In genomic region chr5:73214921-73215490, GRCh38 we compare ENCODE assay signal across 12 cellular contexts. TPM values are rescaled to one million over a fixed set of nuclear protein-coding genes. Genes with fewer than 3 reads are reported as not detected.
DNase-seq lines count a peak whose midpoint lies in the region; ATAC-seq, FAIRE-seq and TF ChIP-seq lines count a peak whose summit lies in the region.
"Had no signal": no experiment of that assay in that cellular context is flagged by ENCODE, and none has a peak within 500 bp of the region (broad histone marks: within the 10 kb centered on the region; RNA-seq: fewer than 3 reads in every experiment).

No MANE protein-coding gene starts in this region.

- H2BK120ac ChIP-seq in H9 (ENCODE audit: low read depth, low read length, poor library complexity, severe bottlenecking) = no peak overlapping the region

- H3K9ac ChIP-seq in H9 (ENCODE audit: extremely low read depth, insufficient read length, low read length) = no peak overlapping the region
- no peak overlapping the region for H3K9ac ChIP-seq in keratinocyte (ENCODE audit: control insufficient read depth, extremely low read depth, insufficient read depth, low read length)

- FAIRE-seq in keratinocyte (lab: Jason Lieb, UNC) = no peak

- dilution Hi-C loops in keratinocyte (cut with MboI; ENCODE audit: extremely low pct_ligation_motif_present, low sequenced_read_pairs) = no loop called here

- WGBS in H9 (ENCODE audit: extremely low coverage, insufficient read length, low lambda C conversion rate) = no CpG with 5 or more reads among the region's 8 CpGs

- no peaks in the 10 kb centered on the region for H3K79me2 ChIP-seq in H9 (ENCODE audit: insufficient read depth, low read length)
- no peaks in the 10 kb centered on the region for H3K79me2 ChIP-seq in keratinocyte (ENCODE audit: control insufficient read depth, insufficient read depth, low read length)

- H3K23ac ChIP-seq in H9 (ENCODE audit: insufficient read length, low read depth, low read length) = no peak overlapping the region

- H3K27ac ChIP-seq in CD4-positive, CD25-positive, alpha-beta regulatory T cell (ENCODE audit: insufficient read depth, low read length, poor library complexity, severe bottlenecking) = no peak overlapping the region
- no peak overlapping the region for H3K27ac ChIP-seq in H9 (ENCODE audit: insufficient read length, low read depth, low read length)
- no peak overlapping the region for H3K27ac ChIP-seq in keratinocyte (ENCODE audit: control insufficient read depth, insufficient read depth, low read length)
- H3K27ac ChIP-seq: HL-60, left lung had no signal

- peaks cover 10% of the 10 kb centered on the region for H3K23me2 ChIP-seq in H9 (ENCODE audit: insufficient read length, low read depth, low read length, poor library complexity, severe bottlenecking)

- H2AFZ ChIP-seq in H9 (ENCODE audit: low read length) = no peak overlapping the region
- H2AFZ ChIP-seq in keratinocyte (ENCODE audit: control insufficient read depth, low read length) = no peak overlapping the region

- H3K4me2 ChIP-seq in H9 (ENCODE audit: insufficient read depth, insufficient read length, low read length) = peak overlapping the region; percentile 89
- peak overlapping the region; percentile 86 for H3K4me2 ChIP-seq in keratinocyte (ENCODE audit: control insufficient read depth, extremely low read depth, insufficient read depth, low read depth, low read length)

- H2BK12ac ChIP-seq in H9 (ENCODE audit: insufficient read length, low read depth, low read length) = no peak overlapping the region

- H3K9me3 ChIP-seq in CD4-positive, CD25-positive, alpha-beta regulatory T cell (ENCODE audit: control insufficient read depth in 2 of 2, low read length in 2 of 2) = no peaks in the 10 kb centered on the region
- H3K9me3 ChIP-seq in H9 (ENCODE audit: control insufficient read depth, low read depth, low read length) = no peaks in the 10 kb centered on the region
- no peaks in the 10 kb centered on the region for H3K9me3 ChIP-seq in keratinocyte (ENCODE audit: control insufficient read depth, low read depth, low read length)
- H3K9me3 ChIP-seq: left lung had no signal

- H3K4me1 ChIP-seq in CD4-positive, CD25-positive, alpha-beta regulatory T cell (ENCODE audit: control insufficient read depth, insufficient read depth, low read length, poor library complexity, severe bottlenecking) = peaks cover 9% of the 10 kb centered on the region
- H3K4me1 ChIP-seq in H9 (ENCODE audit: insufficient read depth, low read length) (peaks cover 2% of the 10 kb centered on the region; the same call in 1 of the 2 replicates), keratinocyte (ENCODE audit: control insufficient read depth, extremely low read depth, insufficient read depth, low read length) (peaks cover 5% of the 10 kb centered on the region)

- no peak overlapping the region for H4K5ac ChIP-seq in H9 (ENCODE audit: insufficient read length, low read depth, low read length)

- TF ChIP-seq CTCF in H9 (conservative IDR thresholded peaks at IDR 0.05) = no peak
- no peak for TF ChIP-seq CTCF in keratinocyte (optimal IDR thresholded peaks at IDR 0.05 in 1 of 3, IDR thresholded peaks at IDR 0.05 in 1 of 3, conservative IDR thresholded peaks at IDR 0.05 in 1 of 3; ENCODE audit: extremely low read depth in 1 of 3, insufficient read depth in 2 of 3, low read length in 3 of 3)

- no peak overlapping the region for H3K18ac ChIP-seq in H9 (ENCODE audit: insufficient read length, low read depth, low read length)

- H2BK15ac ChIP-seq in H9 (ENCODE audit: low read depth, low read length) = no peak overlapping the region

- peak overlapping the region; percentile 5 to 54 (median 24) for H3K4me3 Mint-ChIP-seq in CD4-positive, CD25-positive, alpha-beta regulatory T cell
- H3K4me3 Mint-ChIP-seq in H9 = peak overlapping the region; percentile 58 to 75

- H4K91ac ChIP-seq in H9 (ENCODE audit: insufficient read length, low read depth, low read length) = no peak overlapping the region

- no peaks in the 10 kb centered on the region for H3K79me1 ChIP-seq in H9 (ENCODE audit: insufficient read depth, low read depth, low read length, poor library complexity, severe bottlenecking)

- H4K8ac ChIP-seq in H9 (replicated peaks; ENCODE audit: insufficient read length, low read depth, low read length) = no peak overlapping the region

- peaks cover 0 to 14% (median 4%) of the 10 kb centered on the region in 4 donors for H3K4me1 Mint-ChIP-seq in CD4-positive, CD25-positive, alpha-beta regulatory T cell
- H3K4me1 Mint-ChIP-seq in H9 = peaks cover 28% of the 10 kb centered on the region in 2 experiments

- peaks cover 74% of the 10 kb centered on the region for H3K27me3 Mint-ChIP-seq in CD4-positive, CD25-positive, alpha-beta regulatory T cell
- H3K27me3 Mint-ChIP-seq in H9 (ENCODE audit: low read depth) = peaks cover 92% of the 10 kb centered on the region

- no peak overlapping the region for H3K4ac ChIP-seq in H9 (ENCODE audit: low read depth, low read length)

- H3K36me3 ChIP-seq in CD4-positive, CD25-positive, alpha-beta regulatory T cell (ENCODE audit: control insufficient read depth, insufficient read depth, low read length) = no peaks in the 10 kb centered on the region
- no peaks in the 10 kb centered on the region for H3K36me3 ChIP-seq in keratinocyte (ENCODE audit: control insufficient read depth in 2 of 2, extremely low read depth in 1 of 2, insufficient read depth in 2 of 2, low read length in 2 of 2)
- H3K36me3 ChIP-seq: left lung had no signal

- H4K20me1 ChIP-seq in H9 (ENCODE audit: control insufficient read depth, insufficient read depth, insufficient read length) (no peaks in the 10 kb centered on the region), keratinocyte (ENCODE audit: control insufficient read depth, extremely low read depth, insufficient read depth, low read length) (no peaks in the 10 kb centered on the region)

- peaks cover 20% of the 10 kb centered on the region for H3K27me3 ChIP-seq in CD4-positive, CD25-positive, alpha-beta regulatory T cell (ENCODE audit: control insufficient read depth, insufficient read depth, low read length)
- H3K27me3 ChIP-seq in H9 (ENCODE audit: insufficient read depth, low read length) = peaks cover 16% of the 10 kb centered on the region; the same call in 1 of the 2 replicates
- H3K27me3 ChIP-seq in keratinocyte (ENCODE audit: control insufficient read depth, extremely low read depth, insufficient read depth, low read length) = peaks cover 6% of the 10 kb centered on the region

- no peak for DNase-seq in CD4-positive, CD25-positive, alpha-beta regulatory T cell
- DNase-seq in H9 = no peak
- peak; percentile 36 for DNase-seq in NCI-H774 (lab: John Stamatoyannopoulos, UW)
- DNase-seq in keratinocyte (ENCODE audit: low read depth, low spot score) = no peak
- DNase-seq in central memory CD4-positive, alpha-beta T cell = no peak
- no peak for DNase-seq in NCI-H1930 (lab: John Stamatoyannopoulos, UW)
- no peak for DNase-seq in inferior parietal cortex (ENCODE audit: extremely low spot score)
- DNase-seq: activated B cell treated with CpG ODN at 0.5 μM for 24 hours; activated effector memory CD4-positive, alpha-beta T cell treated with Interleukin-2 at 50 U/mL for 16 hours; left lung had no signal

- no peak overlapping the region for H3K14ac ChIP-seq in H9 (ENCODE audit: insufficient read depth, low read length)

- no peak overlapping the region for H2BK20ac ChIP-seq in H9 (ENCODE audit: low read depth, low read length, poor library complexity, severe bottlenecking)

- H3K9me1 ChIP-seq in keratinocyte (ENCODE audit: control insufficient read depth, extremely low read depth, insufficient read depth, low read length) = no peaks in the 10 kb centered on the region

- no peak overlapping the region for H2AK5ac ChIP-seq in H9 (ENCODE audit: insufficient read length, low read length)

- no peak overlapping the region for H2BK5ac ChIP-seq in H9 (ENCODE audit: insufficient read length, low read length)

- no peak overlapping the region for H3K4me3 ChIP-seq in CD4-positive, CD25-positive, alpha-beta regulatory T cell (ENCODE audit: low read depth, low read length)
- H3K4me3 ChIP-seq in keratinocyte (ENCODE audit: control insufficient read depth in 2 of 3, extremely low read depth in 1 of 3, insufficient read depth in 2 of 3, low read depth in 1 of 3, low read length in 3 of 3) = no peak overlapping the region

- H3K56ac ChIP-seq in H9 (ENCODE audit: insufficient read length, low read depth, low read length) = no peak overlapping the region

- peaks cover 2 to 14% (median 5%) of the 10 kb centered on the region in 7 donors for H3K9me3 Mint-ChIP-seq in CD4-positive, CD25-positive, alpha-beta regulatory T cell
- peaks cover 6 to 10% of the 10 kb centered on the region in 2 experiments; a peak in 4 of 5 replicates for H3K9me3 Mint-ChIP-seq in H9

- H3K27ac Mint-ChIP-seq in CD4-positive, CD25-positive, alpha-beta regulatory T cell = no peak overlapping the region
- no peak overlapping the region for H3K27ac Mint-ChIP-seq in H9
- H3K27ac Mint-ChIP-seq: activated B cell treated with CpG ODN at 0.5 μM for 24 hours had no signal

- H3T11ph ChIP-seq in H9 (ENCODE audit: low read length) = no peak overlapping the region

- H3K36me3 Mint-ChIP-seq in CD4-positive, CD25-positive, alpha-beta regulatory T cell = no peaks in the 10 kb centered on the region
- H3K36me3 Mint-ChIP-seq in H9 (ENCODE audit: insufficient read depth in 1 of 3, low read depth in 3 of 3) = peaks cover under 1 to 3% (median under 1%) of the 10 kb centered on the region in 3 experiments; a peak in 3 of 7 replicates

- ATAC-seq in CD4-positive, CD25-positive, alpha-beta regulatory T cell (ENCODE audit: low read depth in 2 of 2) = no peak
- no peak for ATAC-seq in GM18907 (IDR thresholded peaks at IDR 0.05; ENCODE audit: unreplicated experiment)

RNA-seq across cellular contexts. Expression of gene TMEM174, which starts 42.0 kb away (rescaled TPM):
- not detected for total RNA-seq in CD4-positive, CD25-positive, alpha-beta regulatory T cell
- polyA plus RNA-seq in CD4-positive, CD25-positive, alpha-beta regulatory T cell = not detected
- not detected in 2 replicates for total RNA-seq in H9 (2021)
- not detected in 3 replicates for polyA plus RNA-seq in keratinocyte
- polyA plus RNA-seq in keratinocyte (2011; ENCODE audit: low read depth) = not detected
- not detected in 2 replicates for polyA plus RNA-seq in keratinocyte (2011; cell fraction: cytosol; rRNA removed)
- not detected in 2 replicates for polyA plus RNA-seq in keratinocyte (2011; cell fraction: nucleus; rRNA removed)
- polyA plus RNA-seq in keratinocyte (2012; ENCODE audit: low replicate concordance) = not detected in 2 replicates
- polyA minus RNA-seq in keratinocyte = not detected in 3 replicates
- not detected for polyA minus RNA-seq in keratinocyte (2011; cell fraction: cytosol; rRNA and poly(A)+ RNA removed)
- polyA minus RNA-seq in keratinocyte (2011; cell fraction: nucleus; rRNA and poly(A)+ RNA removed) = not detected in 2 replicates
- total RNA-seq: activated B cell treated with CpG ODN at 0.5 μM for 24 hours, left lung had no signal
